Comparison of ENCODE assay signal across 8 cellular contexts in genomic region chr3:17645074-17645698, GRCh38.
DNase-seq lines count a peak whose midpoint lies in the region; FAIRE-seq and TF ChIP-seq lines count a peak whose summit lies in the region.

No MANE protein-coding gene starts in this region.

- TF ChIP-seq CTCF in LNCaP clone FGC (IDR thresholded peaks at IDR 0.05; ENCODE audit: control insufficient read depth, extremely low read depth, insufficient read depth) (peak; percentile 65), fibroblast of mammary gland (conservative IDR thresholded peaks at IDR 0.05; ENCODE audit: control insufficient read depth, insufficient read depth, low read depth, low read length) (peak; percentile 83)

- no peak for FAIRE-seq in GM12891 (lab: Jason Lieb, UNC)

- DNase-seq in EH (ENCODE audit: low read depth) (peak; percentile 75), LNCaP clone FGC (ENCODE audit: low read depth) (peak; percentile 27), SHP77 (lab: John Stamatoyannopoulos, UW) (peak; percentile 27 to 49), fibroblast of mammary gland (ENCODE audit: low read depth) (peak; percentile 73), occipital lobe (lab: John Stamatoyannopoulos, UW) (peak; percentile 5), GM12891 (ENCODE audit: insufficient read length, low spot score) (no peak), posterior vena cava (ENCODE audit: low spot score) (no peak)
- DNase-seq in activated T-cell treated with anti-CD3 and anti-CD28 coated beads, Interleukin-2, amount 50 U/mL, for 48 hours = no peak

- TF ChIP-seq POLR2A in GM12891 (IDR thresholded peaks at IDR 0.05; ENCODE audit: low read depth, low read length) = no peak

- intact Hi-C loops in posterior vena cava (cut with DNase I) = no loop called here

- H3K4me3 ChIP-seq in LNCaP clone FGC (ENCODE audit: low read depth, low read length) (no peak overlapping the region), fibroblast of mammary gland (ENCODE audit: control insufficient read depth, low read depth, low read length) (no peak overlapping the region)

TF ChIP-seq in GM12891, 5 proteins besides CTCF, POLR2A, EP300 and RAD21:
- TF ChIP-seq TAF1 (IDR thresholded peaks at IDR 0.05; ENCODE audit: low read depth, low read length) (no peak), POU2F2 (IDR thresholded peaks at IDR 0.05; ENCODE audit: low read depth, low read length) (no peak), POLR2AphosphoS5 (IDR thresholded peaks at IDR 0.05; ENCODE audit: low read depth, low read length) (no peak), SPI1 (IDR thresholded peaks at IDR 0.05; ENCODE audit: low read depth, low read length) (no peak), PAX5 (IDR thresholded peaks at IDR 0.05; ENCODE audit: insufficient read depth, low read length, severe bottlenecking) (no peak)

Comparison
In these comparisons a context has a peak if more than half of its experiments do, and no peak if none do; other contexts are left out.
1. DNase-seq: peak in EH (single experiment), LNCaP clone FGC (single experiment), SHP77 (2 of 2), fibroblast of mammary gland (single experiment) and occipital lobe (single experiment); none in activated T-cell treated with anti-CD3 and anti-CD28 coated beads, Interleukin-2, amount 50 U/mL, for 48 hours (0 of 2), GM12891 (single experiment) and posterior vena cava (single experiment).